In genomic region chr1:241582921-241583321, GRCh38 we compare ENCODE assay signal across 21 cellular contexts. TPM values are rescaled to one million over a fixed set of nuclear protein-coding genes. Genes with fewer than 3 reads are reported as not detected.
DNase-seq lines count a peak whose midpoint lies in the region; ATAC-seq, FAIRE-seq and TF ChIP-seq lines count a peak whose summit lies in the region.
"Had no signal": no experiment of that assay in that cellular context is flagged by ENCODE, and none has a peak within 500 bp of the region (broad histone marks: within the 10 kb centered on the region; RNA-seq: fewer than 3 reads in every experiment).

No MANE protein-coding gene starts in this region.

- no peaks in the 10 kb centered on the region for H3K9me3 Mint-ChIP-seq in memory B cell
- H3K9me3 Mint-ChIP-seq in CD4-positive, alpha-beta memory T cell: peaks cover 0 to 16% (median 2%) of the 10 kb centered on the region in 8 donors

- no peaks in the 10 kb centered on the region for H3K27me3 ChIP-seq in CD4-positive, alpha-beta memory T cell (ENCODE audit: insufficient read depth, low read length)

- peak; percentile 56 for DNase-seq in DMS53 treated with DMSO at 0.1 percent for 48 hours (lab: John Stamatoyannopoulos, UW; ENCODE audit: unreplicated experiment)
- DNase-seq in RWPE1 (ENCODE audit: low spot score): peak; percentile 62
- DNase-seq in epithelial cell of prostate (ENCODE audit: low read depth, low spot score): peak; percentile 79
- DNase-seq in memory B cell (ENCODE audit: low spot score in 2 of 2): no peak
- DNase-seq in CD4-positive, alpha-beta memory T cell: no peak
- DNase-seq in NOMO-1 (lab: John Stamatoyannopoulos, UW; ENCODE audit: unreplicated experiment in 2 of 2): no peak
- DNase-seq in Right ventricle myocardium inferior (ENCODE audit: missing footprints): no peak
- DNase-seq in D721Med (ENCODE audit: insufficient read length, low spot score): no peak
- DNase-seq: ACHN; AML-193; CD4-positive, CD25-positive, alpha-beta regulatory T cell; DND-41; GM23248; IMR-90; Kasumi-1; NCI-H1105 treated with DMSO at 0.1 percent for 48 hours; NCI-H1694 treated with DMSO at 0.1 percent for 48 hours; NCI-H446 had no signal

- FAIRE-seq in D721Med (lab: Jason Lieb, UNC): no peak
- FAIRE-seq: G401.6 had no signal

- no peaks in the 10 kb centered on the region for H3K9me3 ChIP-seq in CD4-positive, alpha-beta memory T cell (ENCODE audit: control insufficient read depth in 1 of 2, low read length in 2 of 2)

- TF ChIP-seq CTCF in RWPE1 (conservative IDR thresholded peaks at IDR 0.05; ENCODE audit: low read depth) (no peak), D721Med (IDR thresholded peaks at IDR 0.05; ENCODE audit: insufficient read depth, missing control alignments) (no peak)

- peak overlapping the region; percentile 45 for H3K27ac Mint-ChIP-seq in memory B cell
- H3K27ac Mint-ChIP-seq in CD4-positive, alpha-beta memory T cell: no peak overlapping the region
- H3K27ac Mint-ChIP-seq: CD4-positive, CD25-positive, alpha-beta regulatory T cell had no signal

- CTCF ChIA-PET in RWPE1 (lab: Yijun Ruan, JAX): no interaction called here
- CTCF ChIA-PET in CD4-positive, alpha-beta memory T cell (lab: Charles Lee; ENCODE audit: partially characterized antibody): interaction anchor here (1.2 kb wide), 1 partner anchor 28 kb away, joined by 3 read pairs; no protein-coding TSS in a partner anchor

- no peaks in the 10 kb centered on the region for H3K4me1 ChIP-seq in CD4-positive, alpha-beta memory T cell (ENCODE audit: insufficient read depth, low read length)

- no peaks in the 10 kb centered on the region for H3K4me1 Mint-ChIP-seq in memory B cell
- no peaks in the 10 kb centered on the region for H3K4me1 Mint-ChIP-seq in CD4-positive, alpha-beta memory T cell
- H3K4me1 Mint-ChIP-seq: CD4-positive, CD25-positive, alpha-beta regulatory T cell had no signal

- no peak overlapping the region for H3K4me3 ChIP-seq in CD4-positive, alpha-beta memory T cell (ENCODE audit: low read length in 2 of 2)
- H3K4me3 ChIP-seq: GM23248, PC-9, SK-N-MC had no signal

- intact Hi-C loops in CD4-positive, alpha-beta memory T cell (cut with micrococcal nuclease): no loop called here
- intact Hi-C loops in Right ventricle myocardium inferior (cut with DNase I): no loop called here

- H3K27me3 Mint-ChIP-seq in memory B cell: no peaks in the 10 kb centered on the region
- H3K27me3 Mint-ChIP-seq in CD4-positive, alpha-beta memory T cell: peaks cover 5 to 18% of the 10 kb centered on the region in 2 donors
- H3K27me3 Mint-ChIP-seq: CD4-positive, CD25-positive, alpha-beta regulatory T cell had no signal

- no peak overlapping the region for H3K4me3 Mint-ChIP-seq in memory B cell
- H3K4me3 Mint-ChIP-seq in CD4-positive, alpha-beta memory T cell: no peak overlapping the region
- H3K4me3 Mint-ChIP-seq: CD4-positive, CD25-positive, alpha-beta regulatory T cell had no signal

- H3K36me3 Mint-ChIP-seq in memory B cell: peaks cover 49% of the 10 kb centered on the region
- no peaks in the 10 kb centered on the region for H3K36me3 Mint-ChIP-seq in CD4-positive, alpha-beta memory T cell
- H3K36me3 Mint-ChIP-seq: CD4-positive, CD25-positive, alpha-beta regulatory T cell had no signal

- POLR2A ChIA-PET in RWPE1 (lab: Yijun Ruan, JAX; ENCODE audit: low non-redundant PET): no interaction called here
- POLR2A ChIA-PET in CD4-positive, alpha-beta memory T cell (lab: Charles Lee; ENCODE audit: partially characterized antibody): no interaction called here

- H3K36me3 ChIP-seq in CD4-positive, alpha-beta memory T cell (ENCODE audit: insufficient read depth, low read length): no peaks in the 10 kb centered on the region

- peak overlapping the region; percentile 48; the same call in 1 of the 2 replicates for H3K27ac ChIP-seq in RWPE1
- H3K27ac ChIP-seq in epithelial cell of prostate: peak overlapping the region; percentile 61
- H3K27ac ChIP-seq in CD4-positive, alpha-beta memory T cell (ENCODE audit: low read depth, low read length): no peak overlapping the region
- H3K27ac ChIP-seq: GM23248, PC-9, SK-N-MC had no signal

- ATAC-seq in memory B cell (ENCODE audit: low read depth) (no peak), Right ventricle myocardium inferior (no peak)

RNA-seq across cellular contexts. Expression of gene KMO, which starts 50.7 kb away (rescaled TPM):
- total RNA-seq in CD4-positive, alpha-beta memory T cell: 1 to 10 TPM in 1 of 2 experiments, under 1 TPM in 1; 0.44 to 1.1 TPM
- under 1 TPM in 1 of 2 donors, not detected in 1; 0.37 TPM for polyA plus RNA-seq in CD4-positive, alpha-beta memory T cell
- total RNA-seq in Right ventricle myocardium inferior: 0.22 TPM
- total RNA-seq: CD4-positive, CD25-positive, alpha-beta regulatory T cell; GM23248; IMR-90 had no signal
- polyA plus RNA-seq: GM23248, IMR-90 had no signal

RNA-seq across cellular contexts. Expression of gene CHML, which starts 57.2 kb away (rescaled TPM):
- total RNA-seq in CD4-positive, alpha-beta memory T cell: 1 to 10 TPM; 7.5 to 8.8 TPM
- 1 to 10 TPM; 2.2 to 2.5 TPM for polyA plus RNA-seq in CD4-positive, alpha-beta memory T cell
- total RNA-seq in Right ventricle myocardium inferior: 6.6 TPM

RNA-seq across cellular contexts. Expression of gene OPN3, which starts 57.2 kb away (rescaled TPM):
- 1 to 10 TPM; 3.9 to 4.8 TPM for total RNA-seq in CD4-positive, alpha-beta memory T cell
- polyA plus RNA-seq in CD4-positive, alpha-beta memory T cell: 10 to 100 TPM; 12.9 to 17.5 TPM
- total RNA-seq in Right ventricle myocardium inferior: 7.0 TPM

Comparison
In these comparisons a context has a peak if more than half of its experiments do, and no peak if none do; other contexts are left out.
1. DNase-seq: peak in DMS53 treated with DMSO at 0.1 percent for 48 hours (single experiment), RWPE1 (single experiment) and epithelial cell of prostate (single experiment); none in memory B cell (0 of 2), CD4-positive, alpha-beta memory T cell (0 of 5), NOMO-1 (0 of 2), Right ventricle myocardium inferior (single experiment) and D721Med (single experiment).